Comparison of ENCODE assay signal across 6 cellular contexts in the genomic region with DNA sequence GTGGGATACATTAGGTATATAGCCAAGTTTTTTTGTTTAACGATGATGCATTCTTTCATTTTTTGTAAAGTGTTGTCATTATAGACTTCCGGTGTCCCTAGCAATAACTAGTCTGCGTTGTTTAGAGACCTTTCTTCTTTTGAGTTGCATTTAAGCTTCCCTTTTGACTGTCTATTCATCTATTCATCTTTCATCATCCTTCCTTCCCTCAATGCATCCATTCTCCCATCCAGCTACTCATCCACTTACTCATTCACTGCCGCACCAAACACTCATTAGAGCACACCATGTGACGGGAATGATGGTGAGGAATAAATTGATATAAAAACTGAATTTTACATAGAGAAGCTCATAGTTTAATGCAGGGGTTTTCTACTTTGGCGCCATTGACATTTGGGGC. TPM values are rescaled to one million over a fixed set of nuclear protein-coding genes. Genes with fewer than 3 reads are reported as not detected.
"Had no signal": no experiment of that assay in that cellular context is flagged by ENCODE, and none has a peak within 500 bp of the region (broad histone marks: within the 10 kb centered on the region; RNA-seq: fewer than 3 reads in every experiment).

No MANE protein-coding gene starts in this region.

- DNase-seq: H9, HCEC 1CT, IMR-90 had no signal

RNA-seq across cellular contexts. Expression of gene OR4F15, which starts 32.9 kb away (rescaled TPM):
- total RNA-seq: GM23338, H1, H9, K562 had no signal
- polyA plus RNA-seq: GM23338, H1, IMR-90, K562 had no signal

RNA-seq across cellular contexts. Expression of gene OR4F6, which starts 41.6 kb away (rescaled TPM):
- total RNA-seq: GM23338, H1, H9, IMR-90, K562 had no signal
- polyA plus RNA-seq: GM23338, H1, IMR-90, K562 had no signal
